In genomic region chr3:9067352-9067975, GRCh38 we compare ENCODE assay signal across 8 cellular contexts.
DNase-seq lines count a peak whose midpoint lies in the region; ATAC-seq and TF ChIP-seq lines count a peak whose summit lies in the region.

No MANE protein-coding gene starts in this region.

- peak; percentile 72 for ATAC-seq in HG02798 (IDR thresholded peaks at IDR 0.05; ENCODE audit: poor library complexity, unreplicated experiment)

- H3K4me1 ChIP-seq in hepatocyte (ENCODE audit: insufficient read depth) (no peaks in the 10 kb centered on the region), smooth muscle cell (ENCODE audit: low read depth) (no peaks in the 10 kb centered on the region)

- H4K20me1 ChIP-seq in hepatocyte (ENCODE audit: insufficient read depth, poor library complexity, severe bottlenecking) (no peaks in the 10 kb centered on the region), smooth muscle cell (ENCODE audit: low read depth) (no peaks in the 10 kb centered on the region)

- H3F3A ChIP-seq in smooth muscle cell (ENCODE audit: low read depth): no peaks in the 10 kb centered on the region

- TF ChIP-seq CTCF in hepatocyte (IDR thresholded peaks at IDR 0.05; ENCODE audit: poor library complexity) (peak; percentile 80), smooth muscle cell (IDR thresholded peaks at IDR 0.05; ENCODE audit: borderline replicate concordance, insufficient read depth, poor library complexity, severe bottlenecking) (peak; percentile 93)

- H2AFZ ChIP-seq in hepatocyte (no peak overlapping the region), smooth muscle cell (ENCODE audit: low read depth) (no peak overlapping the region)

- no peak overlapping the region for H3K4me3 ChIP-seq in hepatocyte
- H3K4me3 ChIP-seq in smooth muscle cell: no peak overlapping the region

- DNase-seq in activated T-cell treated with anti-CD3 and anti-CD28 coated beads for 24 hours (ENCODE audit: low read depth) (peak; percentile 4), activated T-cell treated with anti-CD3 and anti-CD28 coated beads for 4 hours (no peak), NCI-H526 treated with DMSO at 0.1 percent for 48 hours (lab: John Stamatoyannopoulos, UW) (peak; percentile 26), astrocyte of the hippocampus (ENCODE audit: low read depth, low spot score) (peak; percentile 71), hepatocyte (ENCODE audit: low spot score) (peak; percentile 66), smooth muscle cell (lab: John Stamatoyannopoulos, UW; ENCODE audit: unreplicated experiment) (no peak)
- no peak for DNase-seq in effector CD8-positive, alpha-beta T cell (lab: John Stamatoyannopoulos, UW)

- WGBS in hepatocyte (ENCODE audit: low lambda C conversion rate, missing lambda C conversion rate): 30% methylated on average over 13 of the region's 13 CpGs
- WGBS in smooth muscle cell (ENCODE audit: low lambda C conversion rate): 27% methylated on average over 13 of the region's 13 CpGs

- H3K9me3 ChIP-seq in hepatocyte (ENCODE audit: low read depth) (no peaks in the 10 kb centered on the region), smooth muscle cell (replicated peaks; ENCODE audit: low read depth) (no peaks in the 10 kb centered on the region)

- H3K4me2 ChIP-seq in hepatocyte (no peak overlapping the region), smooth muscle cell (no peak overlapping the region)

- H3K27me3 ChIP-seq in hepatocyte (no peaks in the 10 kb centered on the region), smooth muscle cell (ENCODE audit: low read depth) (no peaks in the 10 kb centered on the region)

- H3K36me3 ChIP-seq in hepatocyte (replicated peaks; ENCODE audit: insufficient read depth, low read depth) (no peaks in the 10 kb centered on the region), smooth muscle cell (ENCODE audit: low read depth) (no peaks in the 10 kb centered on the region)

- H3K79me2 ChIP-seq in hepatocyte (no peaks in the 10 kb centered on the region), smooth muscle cell (ENCODE audit: low read depth) (no peaks in the 10 kb centered on the region)

- no peak overlapping the region for H3K9ac ChIP-seq in smooth muscle cell (ENCODE audit: low read depth)

- H3K9me2 ChIP-seq in hepatocyte (replicated peaks; ENCODE audit: insufficient read depth): no peaks in the 10 kb centered on the region

- no peak overlapping the region for H3K27ac ChIP-seq in hepatocyte
- H3K27ac ChIP-seq in smooth muscle cell (ENCODE audit: low read depth): no peak overlapping the region

Comparison
In these comparisons a context has a peak if more than half of its experiments do, and no peak if none do; other contexts are left out.
1. DNase-seq: peak in activated T-cell treated with anti-CD3 and anti-CD28 coated beads for 24 hours (single experiment), NCI-H526 treated with DMSO at 0.1 percent for 48 hours (single experiment), astrocyte of the hippocampus (single experiment) and hepatocyte (single experiment); none in activated T-cell treated with anti-CD3 and anti-CD28 coated beads for 4 hours (single experiment), smooth muscle cell (single experiment) and effector CD8-positive, alpha-beta T cell (single experiment).